22 cellular contexts compared by ENCODE assay signal in genomic region chr2:65345626-65346025, GRCh38.
"Had no signal": no experiment of that assay in that cellular context is flagged by ENCODE, and none has a peak within 500 bp of the region (broad histone marks: within the 10 kb centered on the region; RNA-seq: fewer than 3 reads in every experiment).

No MANE protein-coding gene starts in this region.

- H3K27me3 Mint-ChIP-seq: activated naive CD4-positive, alpha-beta T cell treated with anti-CD3 and anti-CD28 coated beads, Interleukin-2, amount 50 U/mL, for 24 hours; brain; central memory CD8-positive, alpha-beta T cell had no signal

- H3K27ac ChIP-seq: ovary, prostate gland, suprapubic skin, uterus had no signal

- H3K27me3 ChIP-seq: ovary, suprapubic skin, tibial nerve, uterus had no signal

- H3K36me3 Mint-ChIP-seq: natural killer cell; stimulated activated effector memory CD8-positive, alpha-beta T cell treated with anti-CD3 and anti-CD28 coated beads, Interleukin-12 subunit alpha, Interleukin-12 subunit beta, amount 100 ng/mL, for 72 hours had no signal

- H3K27ac Mint-ChIP-seq: activated naive CD4-positive, alpha-beta T cell treated with anti-CD3 and anti-CD28 coated beads, Interleukin-2, amount 50 U/mL, for 24 hours; brain; natural killer cell; stimulated activated naive CD8-positive, alpha-beta T cell treated with anti-CD3 and anti-CD28 coated beads, Interleukin-15, amount 100 ng/mL, for 72 hours had no signal

- H3K36me3 ChIP-seq: ovary, prostate gland, suprapubic skin, tibial nerve, uterus had no signal

- DNase-seq: activated CD4-positive, alpha-beta T cell treated with anti-CD3 and anti-CD28 coated beads for 1 hour; activated gamma-delta T cell treated with Interleukin-2 at 50 U/mL for 16 hours; activated T-cell treated with anti-CD3 and anti-CD28 coated beads, Interleukin-2, amount 50 U/mL, for 1 hour; aorta; effector memory CD4-positive, alpha-beta T cell; foreskin fibroblast; midbrain; natural killer cell; ovary; small intestine; stimulated activated CD4-positive, alpha-beta T cell treated with anti-CD3 and anti-CD28 coated beads, Interleukin-2, amount 100 ng/mL, for 24 hours; stimulated activated naive CD8-positive, alpha-beta T cell treated with anti-CD3 and anti-CD28 coated beads, Interleukin-15, amount 100 ng/mL, for 72 hours; T-helper 9 cell; uterus had no signal

- H3K4me1 ChIP-seq: prostate gland, uterus had no signal

- ATAC-seq: left lobe of liver; natural killer cell; stimulated activated effector memory CD8-positive, alpha-beta T cell treated with anti-CD3 and anti-CD28 coated beads, Interleukin-12 subunit alpha, Interleukin-12 subunit beta, amount 100 ng/mL, for 72 hours; stimulated activated naive CD8-positive, alpha-beta T cell treated with anti-CD3 and anti-CD28 coated beads, Interleukin-15, amount 100 ng/mL, for 72 hours had no signal

- H3K9me3 ChIP-seq: ovary, prostate gland, suprapubic skin, tibial nerve, uterus had no signal

- H3K4me3 Mint-ChIP-seq: activated naive CD4-positive, alpha-beta T cell treated with anti-CD3 and anti-CD28 coated beads, Interleukin-2, amount 50 U/mL, for 24 hours; brain; central memory CD8-positive, alpha-beta T cell; natural killer cell; stimulated activated effector memory CD8-positive, alpha-beta T cell treated with anti-CD3 and anti-CD28 coated beads, Interleukin-12 subunit alpha, Interleukin-12 subunit beta, amount 100 ng/mL, for 72 hours; stimulated activated naive CD8-positive, alpha-beta T cell treated with anti-CD3 and anti-CD28 coated beads, Interleukin-15, amount 100 ng/mL, for 72 hours had no signal

- H3K4me3 ChIP-seq: ovary, prostate gland, suprapubic skin, tibial nerve, uterus had no signal

- H3K9me3 Mint-ChIP-seq: activated naive CD4-positive, alpha-beta T cell treated with anti-CD3 and anti-CD28 coated beads, Interleukin-2, amount 50 U/mL, for 24 hours; central memory CD8-positive, alpha-beta T cell; natural killer cell; stimulated activated effector memory CD8-positive, alpha-beta T cell treated with anti-CD3 and anti-CD28 coated beads, Interleukin-12 subunit alpha, Interleukin-12 subunit beta, amount 100 ng/mL, for 72 hours; stimulated activated naive CD8-positive, alpha-beta T cell treated with anti-CD3 and anti-CD28 coated beads, Interleukin-15, amount 100 ng/mL, for 72 hours had no signal

- H3K4me1 Mint-ChIP-seq: activated naive CD4-positive, alpha-beta T cell treated with anti-CD3 and anti-CD28 coated beads, Interleukin-2, amount 50 U/mL, for 24 hours; central memory CD8-positive, alpha-beta T cell had no signal
